In genomic region chr19:18541258-18541991, GRCh38 we compare ENCODE assay signal across 11 cellular contexts. TPM values are rescaled to one million over a fixed set of nuclear protein-coding genes. Genes with fewer than 3 reads are reported as not detected.
DNase-seq lines count a peak whose midpoint lies in the region; ATAC-seq and TF ChIP-seq lines count a peak whose summit lies in the region.
"Had no signal": no experiment of that assay in that cellular context is flagged by ENCODE, and none has a peak within 500 bp of the region (broad histone marks: within the 10 kb centered on the region; RNA-seq: fewer than 3 reads in every experiment).

No MANE protein-coding gene starts in this region.

- peak overlapping the region; percentile 48 for H3K27ac Mint-ChIP-seq in activated CD4-positive, alpha-beta memory T cell treated with anti-CD3 and anti-CD28 coated beads, Interleukin-2, amount 10 ng/mL, durations not matched to agents 7 days and 5 days

- TF ChIP-seq EP300 in gastroesophageal sphincter (IDR thresholded peaks at IDR 0.05), result no peak

- no peaks in the 10 kb centered on the region for H3K9me3 ChIP-seq in left ventricle myocardium inferior (replicated peaks)
- no peaks in the 10 kb centered on the region for H3K9me3 ChIP-seq in gastroesophageal sphincter
- no peaks in the 10 kb centered on the region for H3K9me3 ChIP-seq in vagina

- TF ChIP-seq POLR2A in gastroesophageal sphincter (IDR thresholded peaks at IDR 0.05) (no peak), vagina (IDR thresholded peaks at IDR 0.05) (no peak)

- H3K36me3 ChIP-seq in left ventricle myocardium inferior (peaks cover 47% of the 10 kb centered on the region), gastroesophageal sphincter (peaks cover 0 to 52% of the 10 kb centered on the region in 2 donors), vagina (peaks cover 0 to 38% of the 10 kb centered on the region in 2 donors)

- H3K4me1 ChIP-seq in left ventricle myocardium inferior (peaks cover 19% of the 10 kb centered on the region), gastroesophageal sphincter (peaks cover 0 to 27% (median 13%) of the 10 kb centered on the region in 3 donors), vagina (peaks cover 18% of the 10 kb centered on the region)

- H3K27me3 ChIP-seq in left ventricle myocardium inferior (ENCODE audit: low read depth) (no peaks in the 10 kb centered on the region), gastroesophageal sphincter (no peaks in the 10 kb centered on the region), vagina (no peaks in the 10 kb centered on the region)

- POLR2A ChIA-PET in activated CD4-positive, alpha-beta memory T cell treated with anti-CD3 and anti-CD28 coated beads, Interleukin-2, amount 10 ng/mL, durations not matched to agents 7 days and 5 days (lab: Charles Lee), result interaction anchor here (0.7 to 5.3 kb wide), 7 partner anchors 9 to 378 kb away, joined by 3 to 38 read pairs (median 6); partner anchors contain the start of genes COPE, DDX49, KXD1 and REX1BD

- WGBS in gastroesophageal sphincter (ENCODE audit: low coverage in 1 of 2), 2 donors, result 78 to 100% methylated on average over 2 to 12 of the region's 21 CpGs

- no peak overlapping the region for H3K27ac ChIP-seq in left ventricle myocardium inferior (replicated peaks)
- H3K27ac ChIP-seq in gastroesophageal sphincter, result peak overlapping the region in 3 of 4 donors; percentile 91 to 98 (median 94)
- H3K27ac ChIP-seq in vagina, result peak overlapping the region; percentile 94

- peaks cover 31% of the 10 kb centered on the region for H3K4me1 Mint-ChIP-seq in activated CD4-positive, alpha-beta memory T cell treated with anti-CD3 and anti-CD28 coated beads, Interleukin-2, amount 10 ng/mL, durations not matched to agents 7 days and 5 days

- intact Hi-C loops in left ventricle myocardium inferior (cut with micrococcal nuclease) (no loop called here), Right ventricle myocardium inferior (cut with DNase I) (no loop called here), vagina (cut with DNase I) (no loop called here)

- no peaks in the 10 kb centered on the region for H3K9me3 Mint-ChIP-seq in activated CD4-positive, alpha-beta memory T cell treated with anti-CD3 and anti-CD28 coated beads, Interleukin-2, amount 10 ng/mL, durations not matched to agents 7 days and 5 days

- DNase-seq in left ventricle myocardium inferior (no peak), Right ventricle myocardium inferior (ENCODE audit: missing footprints) (no peak), vagina (ENCODE audit: extremely low spot score in 2 of 2) (no peak), NCI-H345 treated with DMSO at 0.1 percent for 48 hours (lab: John Stamatoyannopoulos, UW; ENCODE audit: unreplicated experiment) (no peak), GOT3 (lab: John Stamatoyannopoulos, UW) (no peak)
- DNase-seq in activated CD4-positive, alpha-beta memory T cell treated with anti-CD3 and anti-CD28 coated beads, Interleukin-2, amount 10 ng/mL, durations not matched to agents 7 days and 5 days, result peak; percentile 22
- DNase-seq in activated CD8-positive, alpha-beta memory T cell treated with anti-CD3 and anti-CD28 coated beads for 24 hours, result no peak
- DNase-seq: cerebellar nuclear complex, NCI-H2171, T-helper 9 cell had no signal

- H3K36me3 Mint-ChIP-seq in activated CD4-positive, alpha-beta memory T cell treated with anti-CD3 and anti-CD28 coated beads, Interleukin-2, amount 10 ng/mL, durations not matched to agents 7 days and 5 days (ENCODE audit: low read depth), result peaks cover 39% of the 10 kb centered on the region

- H3K27me3 Mint-ChIP-seq in activated CD4-positive, alpha-beta memory T cell treated with anti-CD3 and anti-CD28 coated beads, Interleukin-2, amount 10 ng/mL, durations not matched to agents 7 days and 5 days, result no peaks in the 10 kb centered on the region

- CTCF ChIA-PET in activated CD4-positive, alpha-beta memory T cell treated with anti-CD3 and anti-CD28 coated beads, Interleukin-2, amount 10 ng/mL, durations not matched to agents 7 days and 5 days (lab: Charles Lee), result interaction anchor here (1.6 to 4.1 kb wide), 2 partner anchors 17 to 47 kb away, joined by 4 to 30 read pairs; partner anchors contain the start of gene REX1BD

- TF ChIP-seq CTCF in left ventricle myocardium inferior (IDR thresholded peaks at IDR 0.05; ENCODE audit: borderline replicate concordance) (no peak), gastroesophageal sphincter (IDR thresholded peaks at IDR 0.05) (no peak), vagina (IDR thresholded peaks at IDR 0.05) (no peak)

- no peak for ATAC-seq in Right ventricle myocardium inferior
- ATAC-seq in gastroesophageal sphincter, result no peak

- H3K4me3 ChIP-seq in left ventricle myocardium inferior (peak overlapping the region; percentile 73), gastroesophageal sphincter (peak overlapping the region in 1 of 2 donors; percentile 93), vagina (peak overlapping the region in 1 of 2 donors; percentile 98)

- peak overlapping the region; percentile 43 for H3K4me3 Mint-ChIP-seq in activated CD4-positive, alpha-beta memory T cell treated with anti-CD3 and anti-CD28 coated beads, Interleukin-2, amount 10 ng/mL, durations not matched to agents 7 days and 5 days

RNA-seq across cellular contexts. Expression of gene FKBP8, which starts 1.9 kb away (rescaled TPM):
- total RNA-seq in left ventricle myocardium inferior, result 153 TPM
- 181 TPM for total RNA-seq in Right ventricle myocardium inferior
- total RNA-seq in activated CD4-positive, alpha-beta memory T cell treated with anti-CD3 and anti-CD28 coated beads, Interleukin-2, amount 10 ng/mL, durations not matched to agents 7 days and 5 days, result 100 to 1,000 TPM; 263 TPM
- total RNA-seq in gastroesophageal sphincter, result 100 to 1,000 TPM; 408 to 436 (median 418) TPM
- 376 TPM for total RNA-seq in vagina

RNA-seq across cellular contexts. Expression of gene KXD1, which starts 16.2 kb away (rescaled TPM):
- total RNA-seq in left ventricle myocardium inferior (52.0 TPM), Right ventricle myocardium inferior (50.3 TPM), gastroesophageal sphincter (100 to 1,000 TPM; 130 to 137 (median 135) TPM), vagina (131 TPM)
- 10 to 100 TPM; 93.0 to 99.1 TPM for total RNA-seq in activated CD4-positive, alpha-beta memory T cell treated with anti-CD3 and anti-CD28 coated beads, Interleukin-2, amount 10 ng/mL, durations not matched to agents 7 days and 5 days

RNA-seq across cellular contexts. Expression of gene ELL, which starts 19.6 kb away (rescaled TPM):
- total RNA-seq in left ventricle myocardium inferior, result 7.9 TPM
- 8.4 TPM for total RNA-seq in Right ventricle myocardium inferior
- 10 to 100 TPM; 26.2 to 26.3 TPM for total RNA-seq in activated CD4-positive, alpha-beta memory T cell treated with anti-CD3 and anti-CD28 coated beads, Interleukin-2, amount 10 ng/mL, durations not matched to agents 7 days and 5 days
- total RNA-seq in gastroesophageal sphincter, result 10 to 100 TPM; 12.5 to 19.0 (median 14.7) TPM
- 25.3 TPM for total RNA-seq in vagina

RNA-seq across cellular contexts. Expression of gene UBA52, which starts 30.2 kb away (rescaled TPM):
- total RNA-seq in left ventricle myocardium inferior (643 TPM), Right ventricle myocardium inferior (737 TPM), gastroesophageal sphincter (100 to 1,000 TPM; 371 to 644 (median 574) TPM), vagina (747 TPM)
- total RNA-seq in activated CD4-positive, alpha-beta memory T cell treated with anti-CD3 and anti-CD28 coated beads, Interleukin-2, amount 10 ng/mL, durations not matched to agents 7 days and 5 days, result 1,000 to 10,000 TPM; 1,374 to 1,409 TPM

RNA-seq across cellular contexts. Expression of gene REX1BD, which starts 47.2 kb away (rescaled TPM):
- total RNA-seq in left ventricle myocardium inferior (76.6 TPM), Right ventricle myocardium inferior (79.3 TPM), gastroesophageal sphincter (10 to 100 TPM; 64.8 to 72.6 (median 68.6) TPM), vagina (124 TPM)
- total RNA-seq in activated CD4-positive, alpha-beta memory T cell treated with anti-CD3 and anti-CD28 coated beads, Interleukin-2, amount 10 ng/mL, durations not matched to agents 7 days and 5 days, result 10 to 100 TPM; 81.2 to 83.3 TPM
